In genomic region chr14:93089501-93090269, GRCh38 we compare ENCODE assay signal across 19 cellular contexts. TPM values are rescaled to one million over a fixed set of nuclear protein-coding genes. Genes with fewer than 3 reads are reported as not detected.
DNase-seq lines count a peak whose midpoint lies in the region; ATAC-seq, FAIRE-seq and TF ChIP-seq lines count a peak whose summit lies in the region.
"Had no signal": no experiment of that assay in that cellular context is flagged by ENCODE, and none has a peak within 500 bp of the region (broad histone marks: within the 10 kb centered on the region; RNA-seq: fewer than 3 reads in every experiment).

No MANE protein-coding gene starts in this region.

- peaks cover 45 to 50% of the 10 kb centered on the region in 2 experiments for H4K20me1 ChIP-seq in H1 (replicated peaks in 1 of 2; ENCODE audit: control insufficient read depth in 1 of 2, insufficient read depth in 2 of 2, low read length in 2 of 2)

- H4K5ac ChIP-seq in H1 (ENCODE audit: insufficient read length, low read depth, low read length) = no peak overlapping the region

- H3K23ac ChIP-seq in H1 (ENCODE audit: insufficient read length) (no peak overlapping the region), neuronal stem cell (ENCODE audit: low read depth, low read length, poor library complexity) (no peak overlapping the region)

- no peak overlapping the region for H3K9ac ChIP-seq in H1 (replicated peaks in 1 of 4; ENCODE audit: extremely low read depth in 1 of 4, low read depth in 3 of 4, low read length in 3 of 4)
- peak overlapping the region; percentile 24 for H3K9ac ChIP-seq in neuronal stem cell (ENCODE audit: low read depth, low read length, poor library complexity)

- POLR2A ChIA-PET in activated CD8-positive, alpha-beta T cell treated with anti-CD3 and anti-CD28 coated beads, Interleukin-2, amount 10 ng/mL, durations not matched to agents 7 days and 5 days (lab: Charles Lee) = interaction anchor here (0.5 to 0.9 kb wide), 2 partner anchors 14 to 157 kb away, joined by 4 read pairs; no protein-coding TSS in a partner anchor
- POLR2A ChIA-PET in activated CD8-positive, alpha-beta T cell treated with anti-CD3 and anti-CD28 coated beads for 36 hours (lab: Charles Lee) = no interaction called here
- POLR2A ChIA-PET in H1 (lab: Charles Lee; ENCODE audit: partially characterized antibody) = no interaction called here

- H3K27me3 ChIP-seq in H1 (replicated peaks in 1 of 4; ENCODE audit: control insufficient read depth in 3 of 4, extremely low read depth in 1 of 4, insufficient read depth in 3 of 4, low read length in 3 of 4) = no peaks in the 10 kb centered on the region
- no peaks in the 10 kb centered on the region for H3K27me3 ChIP-seq in neuronal stem cell (ENCODE audit: control insufficient read depth in 3 of 3, insufficient read depth in 3 of 3, low read depth in 1 of 3, low read length in 3 of 3)
- H3K27me3 ChIP-seq: pancreas had no signal

- intact Hi-C loops in activated CD8-positive, alpha-beta T cell treated with anti-CD3 and anti-CD28 coated beads for 36 hours (cut with micrococcal nuclease) = no loop called here

- H2AK5ac ChIP-seq in H1 (ENCODE audit: low read depth, low read length) = no peak overlapping the region
- H2AK5ac ChIP-seq in neuronal stem cell (ENCODE audit: low read depth, low read length) = peak overlapping the region; percentile 78

- H2BK5ac ChIP-seq in H1 (ENCODE audit: low read depth, low read length) (peak overlapping the region; percentile 52), neuronal stem cell (ENCODE audit: low read length) (no peak overlapping the region)

- no peak for TF ChIP-seq EP300 in H1 (IDR thresholded peaks at IDR 0.05; ENCODE audit: borderline replicate concordance in 1 of 2, low read depth in 2 of 2, low read length in 2 of 2)

- no peak for DNase-seq in activated CD8-positive, alpha-beta T cell treated with anti-CD3 and anti-CD28 coated beads, Interleukin-2, amount 10 ng/mL, durations not matched to agents 7 days and 5 days
- no peak for DNase-seq in activated CD8-positive, alpha-beta T cell treated with anti-CD3 and anti-CD28 coated beads for 36 hours
- DNase-seq in NCI-H345 (lab: John Stamatoyannopoulos, UW) (peak; percentile 64), H1 (ENCODE audit: low read depth in 1 of 2, low spot score in 2 of 2) (no peak), neuronal stem cell (ENCODE audit: low spot score) (no peak), NCI-H2107 (lab: John Stamatoyannopoulos, UW) (no peak), NCI-H2227 treated with DMSO at 0.1 percent for 48 hours (lab: John Stamatoyannopoulos, UW) (no peak), HTR-8/SVneo (ENCODE audit: insufficient read length, low spot score) (no peak)
- DNase-seq: activated CD4-positive, alpha-beta memory T cell treated with anti-CD3 and anti-CD28 coated beads, Interleukin-2, amount 10 ng/mL, durations not matched to agents 7 days and 5 days; anterior cingulate cortex; GDM1; NCI-H1048; NCI-H446; pancreas had no signal

- CTCF ChIA-PET in activated CD8-positive, alpha-beta T cell treated with anti-CD3 and anti-CD28 coated beads, Interleukin-2, amount 10 ng/mL, durations not matched to agents 7 days and 5 days (lab: Charles Lee) = interaction anchor here (1.0 to 5.1 kb wide), 2 partner anchors 23 to 55 kb away, joined by 3 to 28 read pairs; no protein-coding TSS in a partner anchor
- CTCF ChIA-PET in activated CD8-positive, alpha-beta T cell treated with anti-CD3 and anti-CD28 coated beads for 36 hours (lab: Charles Lee) = interaction anchor here (10.1 kb wide), 1 partner anchor 24 kb away, joined by 45 read pairs; no protein-coding TSS in a partner anchor
- CTCF ChIA-PET in H1 (lab: Charles Lee; ENCODE audit: partially characterized antibody) = interaction anchor here (0.7 to 10.6 kb wide), 3 partner anchors 17 to 26 kb away, joined by 3 to 78 read pairs (median 6); no protein-coding TSS in a partner anchor

- no peaks in the 10 kb centered on the region for H3K23me2 ChIP-seq in H1 (ENCODE audit: low read depth, low read length)

- no peak overlapping the region for H4K91ac ChIP-seq in H1 (replicated peaks; ENCODE audit: insufficient read length, low read length)
- no peak overlapping the region for H4K91ac ChIP-seq in neuronal stem cell (ENCODE audit: low read depth, low read length, poor library complexity)

- no peak overlapping the region for H3K56ac ChIP-seq in H1 (replicated peaks; ENCODE audit: insufficient read length, low read depth, low read length)

- no peak for TF ChIP-seq RAD21 in H1 (IDR thresholded peaks at IDR 0.05 in 1 of 2, conservative IDR thresholded peaks at IDR 0.05 in 1 of 2; ENCODE audit: low read depth in 2 of 2, low read length in 2 of 2)

- TF ChIP-seq POLR2A in H1 (IDR thresholded peaks at IDR 0.05; ENCODE audit: control extremely low read depth in 1 of 2, low read depth in 2 of 2, low read length in 2 of 2) = no peak

- peaks cover 0 to 98% of the 10 kb centered on the region in 2 experiments; a peak in 2 of 4 replicates for H3K79me2 ChIP-seq in H1 (ENCODE audit: control insufficient read depth in 1 of 2, insufficient read depth in 2 of 2, low read length in 2 of 2)

- no peak overlapping the region for H3K4me3 Mint-ChIP-seq in activated CD8-positive, alpha-beta T cell treated with anti-CD3 and anti-CD28 coated beads, Interleukin-2, amount 10 ng/mL, durations not matched to agents 7 days and 5 days
- no peak overlapping the region for H3K4me3 Mint-ChIP-seq in activated CD8-positive, alpha-beta T cell treated with anti-CD3 and anti-CD28 coated beads for 36 hours
- H3K4me3 Mint-ChIP-seq: activated CD4-positive, alpha-beta memory T cell treated with anti-CD3 and anti-CD28 coated beads, Interleukin-2, amount 10 ng/mL, durations not matched to agents 7 days and 5 days; type B pancreatic cell had no signal

- 89% methylated on average over 9 of the region's 10 CpGs; no CpG with 5 or more reads in 1 of the 2 experiments for WGBS in H1 (ENCODE audit: extremely low coverage in 1 of 2, insufficient coverage in 1 of 2, insufficient read length in 1 of 2, insufficient replicate concordance in 2 of 2, low coverage in 1 of 2, low lambda C conversion rate in 2 of 2, missing lambda C conversion rate in 1 of 2), 2 experiments
- WGBS in neuronal stem cell (ENCODE audit: extremely low coverage in 2 of 2, insufficient read length in 2 of 2, insufficient replicate concordance in 1 of 2), 2 donors = no CpG with 5 or more reads among the region's 10 CpGs

- H3K18ac ChIP-seq in H1 (ENCODE audit: extremely low read depth, low read length) = no peak overlapping the region
- no peak overlapping the region for H3K18ac ChIP-seq in neuronal stem cell (ENCODE audit: low read length)

- H2BK15ac ChIP-seq in H1 (ENCODE audit: low read length) (no peak overlapping the region), neuronal stem cell (ENCODE audit: low read length) (no peak overlapping the region)

- peak overlapping the region; percentile 15 for H3K27ac Mint-ChIP-seq in activated CD8-positive, alpha-beta T cell treated with anti-CD3 and anti-CD28 coated beads, Interleukin-2, amount 10 ng/mL, durations not matched to agents 7 days and 5 days
- no peak overlapping the region for H3K27ac Mint-ChIP-seq in activated CD8-positive, alpha-beta T cell treated with anti-CD3 and anti-CD28 coated beads for 36 hours
- H3K27ac Mint-ChIP-seq: activated CD4-positive, alpha-beta memory T cell treated with anti-CD3 and anti-CD28 coated beads, Interleukin-2, amount 10 ng/mL, durations not matched to agents 7 days and 5 days; activated T-helper 2 cell treated with anti-CD3 and anti-CD28 coated beads, Interferon-gamma antibody, Interleukin-2, Interleukin-4, amounts not matched to agents 10 μg/mL and 5 μg/mL and 100 μg/mL, durations not matched to agents 14 hours and 24 hours and 36 hours; type B pancreatic cell had no signal

- H4K8ac ChIP-seq in H1 (ENCODE audit: extremely low read depth, insufficient read depth, low read length) (no peak overlapping the region), neuronal stem cell (ENCODE audit: low read depth, low read length) (no peak overlapping the region)

- H2BK12ac ChIP-seq in H1 (ENCODE audit: low read depth, low read length) (no peak overlapping the region), neuronal stem cell (ENCODE audit: low read length) (peak overlapping the region; percentile 68)

- peaks cover 8% of the 10 kb centered on the region for H3K36me3 Mint-ChIP-seq in activated CD8-positive, alpha-beta T cell treated with anti-CD3 and anti-CD28 coated beads, Interleukin-2, amount 10 ng/mL, durations not matched to agents 7 days and 5 days (ENCODE audit: low read depth)
- H3K36me3 Mint-ChIP-seq in activated CD8-positive, alpha-beta T cell treated with anti-CD3 and anti-CD28 coated beads for 36 hours (ENCODE audit: low read depth) = no peaks in the 10 kb centered on the region
- H3K36me3 Mint-ChIP-seq: type B pancreatic cell had no signal

- peaks cover 0 to 2% of the 10 kb centered on the region in 2 experiments; a peak in 2 of 4 replicates for H3K9me3 ChIP-seq in H1 (ENCODE audit: insufficient read depth in 2 of 2, low read depth in 1 of 2, low read length in 1 of 2)
- peaks cover 0 to 2% of the 10 kb centered on the region in 2 donors for H3K9me3 ChIP-seq in neuronal stem cell (replicated peaks in 1 of 2; ENCODE audit: control insufficient read depth in 2 of 2, insufficient read depth in 1 of 2, low read depth in 1 of 2, low read length in 2 of 2)
- H3K9me3 ChIP-seq: pancreas had no signal

- H3K4me1 ChIP-seq in H1 (replicated peaks in 1 of 4; ENCODE audit: control insufficient read depth in 3 of 4, insufficient read depth in 4 of 4, low read length in 3 of 4) (peaks cover 0 to 29% (median 12%) of the 10 kb centered on the region in 4 experiments; a peak in 6 of 7 replicates), neuronal stem cell (ENCODE audit: control insufficient read depth in 2 of 2, insufficient read depth in 1 of 2, low read depth in 1 of 2, low read length in 2 of 2) (peaks cover 0 to 20% of the 10 kb centered on the region in 2 donors)
- H3K4me1 ChIP-seq: pancreas had no signal

- H3K27me3 Mint-ChIP-seq in activated CD8-positive, alpha-beta T cell treated with anti-CD3 and anti-CD28 coated beads, Interleukin-2, amount 10 ng/mL, durations not matched to agents 7 days and 5 days (ENCODE audit: low read depth) = no peaks in the 10 kb centered on the region
- H3K27me3 Mint-ChIP-seq in activated CD8-positive, alpha-beta T cell treated with anti-CD3 and anti-CD28 coated beads for 36 hours = no peaks in the 10 kb centered on the region
- H3K27me3 Mint-ChIP-seq: activated CD4-positive, alpha-beta memory T cell treated with anti-CD3 and anti-CD28 coated beads, Interleukin-2, amount 10 ng/mL, durations not matched to agents 7 days and 5 days; type B pancreatic cell had no signal

- H3K4ac ChIP-seq in H1 (replicated peaks; ENCODE audit: insufficient read length, low read depth, low read length) = no peak overlapping the region
- no peak overlapping the region for H3K4ac ChIP-seq in neuronal stem cell (ENCODE audit: low read length)

- no peak overlapping the region for H2BK20ac ChIP-seq in H1 (ENCODE audit: low read length)

- no peak for ATAC-seq in activated CD8-positive, alpha-beta T cell treated with anti-CD3 and anti-CD28 coated beads, Interleukin-2, amount 10 ng/mL, durations not matched to agents 7 days and 5 days
- no peak for ATAC-seq in activated CD8-positive, alpha-beta T cell treated with anti-CD3 and anti-CD28 coated beads for 36 hours
- ATAC-seq: pancreas had no signal

- H3K14ac ChIP-seq in H1 (ENCODE audit: insufficient read length) = no peak overlapping the region
- H3K14ac ChIP-seq in neuronal stem cell (ENCODE audit: low read length) = no peak overlapping the region

- no peaks in the 10 kb centered on the region for H3K9me3 Mint-ChIP-seq in activated CD8-positive, alpha-beta T cell treated with anti-CD3 and anti-CD28 coated beads, Interleukin-2, amount 10 ng/mL, durations not matched to agents 7 days and 5 days (ENCODE audit: insufficient read depth)
- H3K9me3 Mint-ChIP-seq in activated CD8-positive, alpha-beta T cell treated with anti-CD3 and anti-CD28 coated beads for 36 hours = no peaks in the 10 kb centered on the region
- H3K9me3 Mint-ChIP-seq: activated CD4-positive, alpha-beta memory T cell treated with anti-CD3 and anti-CD28 coated beads, Interleukin-2, amount 10 ng/mL, durations not matched to agents 7 days and 5 days; activated T-helper 2 cell treated with anti-CD3 and anti-CD28 coated beads, Interferon-gamma antibody, Interleukin-2, Interleukin-4, amounts not matched to agents 10 μg/mL and 5 μg/mL and 100 μg/mL, durations not matched to agents 14 hours and 24 hours and 36 hours; type B pancreatic cell had no signal

- no peak for FAIRE-seq in H1 (lab: Jason Lieb, UNC)
- no peak for FAIRE-seq in HTR-8/SVneo (lab: Jason Lieb, UNC)
- FAIRE-seq: A204.1, pancreas had no signal

- H2BK120ac ChIP-seq in H1 (replicated peaks; ENCODE audit: low read depth, low read length) = no peak overlapping the region
- H2BK120ac ChIP-seq in neuronal stem cell (ENCODE audit: low read depth, low read length) = no peak overlapping the region

- H3K4me1 Mint-ChIP-seq in activated CD8-positive, alpha-beta T cell treated with anti-CD3 and anti-CD28 coated beads, Interleukin-2, amount 10 ng/mL, durations not matched to agents 7 days and 5 days (ENCODE audit: low read depth) = peaks cover 55% of the 10 kb centered on the region
- H3K4me1 Mint-ChIP-seq in activated CD8-positive, alpha-beta T cell treated with anti-CD3 and anti-CD28 coated beads for 36 hours (ENCODE audit: low read depth) = peaks cover 47% of the 10 kb centered on the region

- no peak overlapping the region for H3K4me3 ChIP-seq in H1 (ENCODE audit: extremely low read depth in 1 of 4, insufficient read depth in 2 of 4, low read depth in 3 of 4, low read length in 4 of 4)
- no peak overlapping the region for H3K4me3 ChIP-seq in neuronal stem cell (ENCODE audit: low read length in 2 of 2)
- H3K4me3 ChIP-seq: pancreas, skin epidermis had no signal

- peaks cover 46% of the 10 kb centered on the region for H3K79me1 ChIP-seq in H1 (ENCODE audit: low read depth, low read length)
- peaks cover 2% of the 10 kb centered on the region for H3K79me1 ChIP-seq in neuronal stem cell (ENCODE audit: low read depth, low read length)

- H3K4me2 ChIP-seq in H1 (ENCODE audit: insufficient read depth in 1 of 2, low read depth in 2 of 2, low read length in 2 of 2) = no peak overlapping the region
- H3K4me2 ChIP-seq in neuronal stem cell (ENCODE audit: insufficient read depth, low read length, poor library complexity, severe bottlenecking) = no peak overlapping the region

- H2AFZ ChIP-seq in H1 (ENCODE audit: low read length) = no peak overlapping the region
- no peak overlapping the region for H2AFZ ChIP-seq in neuronal stem cell (ENCODE audit: low read length)

- H3K27ac ChIP-seq in H1 (ENCODE audit: low read depth, low read length) (no peak overlapping the region), neuronal stem cell (replicated peaks; ENCODE audit: low read length) (no peak overlapping the region)
- H3K27ac ChIP-seq: epithelial cell of prostate, pancreas had no signal

- TF ChIP-seq CTCF in activated CD8-positive, alpha-beta T cell treated with anti-CD3 and anti-CD28 coated beads for 36 hours (IDR thresholded peaks at IDR 0.05) = no peak
- TF ChIP-seq CTCF in H1 (IDR thresholded peaks at IDR 0.05; ENCODE audit: control extremely low read depth in 1 of 3, insufficient read depth in 1 of 3, low read depth in 1 of 3, low read length in 3 of 3) = no peak

- H3K36me3 ChIP-seq in H1 (ENCODE audit: control insufficient read depth in 2 of 4, insufficient read depth in 4 of 4, low read length in 3 of 4) = no peaks in the 10 kb centered on the region; a peak in 1 of 8 replicates
- H3K36me3 ChIP-seq in neuronal stem cell (replicated peaks in 1 of 2; ENCODE audit: control insufficient read depth in 2 of 2, insufficient read depth in 2 of 2, low read length in 2 of 2) = no peaks in the 10 kb centered on the region
- H3K36me3 ChIP-seq: pancreas had no signal

RNA-seq across cellular contexts. Expression of gene ITPK1, which starts 26.0 kb away (rescaled TPM):
- total RNA-seq in activated CD8-positive, alpha-beta T cell treated with anti-CD3 and anti-CD28 coated beads, Interleukin-2, amount 10 ng/mL, durations not matched to agents 7 days and 5 days = 100 to 1,000 TPM; 103 to 107 TPM
- total RNA-seq in activated CD8-positive, alpha-beta T cell treated with anti-CD3 and anti-CD28 coated beads for 36 hours = 10 to 100 TPM; 78.5 to 83.5 TPM
- 143 and 148 TPM in 2 replicates for total RNA-seq in H1 (2021; fragmentation: NEBNext Ultra II Directional; extraction: Animal tissue kit (Norgen Biotek cat#: 25700))
- 108 and 114 TPM in 2 replicates for polyA plus RNA-seq in H1 (2011; rRNA removed)
- polyA plus RNA-seq in H1 (2011; cell fraction: cytosol; rRNA removed) = 87.6 TPM
- polyA plus RNA-seq in H1 (2011; cell fraction: nucleus; rRNA removed) = 123 TPM
- polyA plus RNA-seq in H1 (2012, experiment 1 of 2) = 86.3 to 118 TPM (median 110 TPM) in 4 replicates
- 103 TPM for polyA plus RNA-seq in H1 (2012, experiment 2 of 2)
- polyA plus RNA-seq in H1 (2013, experiment 1 of 2) = 62.3 TPM
- polyA plus RNA-seq in H1 (2013, experiment 2 of 2) = 61.5 TPM
- 278 and 326 TPM in 2 replicates for polyA minus RNA-seq in H1 (2011; rRNA and poly(A)+ RNA removed)
- 85.3 TPM for polyA minus RNA-seq in H1 (2011; cell fraction: cytosol; rRNA and poly(A)+ RNA removed)
- polyA minus RNA-seq in H1 (2011; cell fraction: nucleus; rRNA and poly(A)+ RNA removed) = 55.2 TPM
- polyA plus RNA-seq in neuronal stem cell (2013, experiment 1 of 2) = 22.2 TPM
- 24.0 TPM for polyA plus RNA-seq in neuronal stem cell (2013, experiment 2 of 2)
